ENCODE assay signal across 23 cellular contexts in genomic region chr1:103945774-103946173, GRCh38.
"Had no signal": no experiment of that assay in that cellular context is flagged by ENCODE, and none has a peak within 500 bp of the region (broad histone marks: within the 10 kb centered on the region; RNA-seq: fewer than 3 reads in every experiment).

No MANE protein-coding gene starts in this region.

- H3K36me3 Mint-ChIP-seq: activated CD8-positive, alpha-beta memory T cell treated with anti-CD3 and anti-CD28 coated beads, Interleukin-2, amount 10 ng/mL, durations not matched to agents 7 days and 5 days; activated naive CD4-positive, alpha-beta T cell treated with anti-CD3 and anti-CD28 coated beads, Interleukin-2, amount 50 U/mL, for 24 hours; immature natural killer cell; mesothelial cell of epicardium; naive thymus-derived CD8-positive, alpha-beta T cell; stimulated activated naive B cell treated with anti-CD40 and anti-IgM and Interleukin-4, amounts not matched to agents 10 μg/mL and 1 μg/mL and 100 μg/mL, for 72 hours had no signal

- H3K27ac Mint-ChIP-seq: activated CD4-positive, alpha-beta T cell treated with anti-CD3 and anti-CD28 coated beads, Interleukin-2, amount 10 ng/mL, durations not matched to agents 24 days and 14 days; activated CD8-positive, alpha-beta memory T cell treated with anti-CD3 and anti-CD28 coated beads, Interleukin-2, amount 10 ng/mL, durations not matched to agents 7 days and 5 days; activated CD8-positive, alpha-beta T cell treated with anti-CD3 and anti-CD28 coated beads for 36 hours; activated naive CD4-positive, alpha-beta T cell treated with anti-CD3 and anti-CD28 coated beads, Interleukin-2, amount 50 U/mL, for 24 hours; activated T-helper 1 cell treated with anti-CD3 and anti-CD28 coated beads, Interleukin-12 subunit alpha, Interleukin-12 subunit beta, Interleukin-2, Interleukin-4 antibody, amounts not matched to agents 30 ng/mL and 10 ng/mL and 1 ng/mL, durations not matched to agents 14 hours and 24 hours and 36 hours; endodermal cell; immature natural killer cell; mesothelial cell of epicardium; naive thymus-derived CD8-positive, alpha-beta T cell; progenitor cell of endocrine pancreas; stimulated activated naive B cell treated with anti-CD40 and anti-IgM and Interleukin-4, amounts not matched to agents 10 μg/mL and 1 μg/mL and 100 μg/mL, for 72 hours had no signal

- H3K4me3 ChIP-seq: body of pancreas, cardiac muscle cell, left ventricle myocardium inferior, transverse colon had no signal

- H3K36me3 ChIP-seq: cardiac muscle cell, left ventricle myocardium inferior, transverse colon had no signal

- DNase-seq: activated CD4-positive, alpha-beta T cell treated with anti-CD3 and anti-CD28 coated beads, Interleukin-2, amount 10 ng/mL, durations not matched to agents 24 days and 14 days; activated CD8-positive, alpha-beta memory T cell treated with anti-CD3 and anti-CD28 coated beads, Interleukin-2, amount 10 ng/mL, durations not matched to agents 7 days and 5 days; activated CD8-positive, alpha-beta T cell treated with anti-CD3 and anti-CD28 coated beads for 36 hours; activated gamma-delta T cell; activated T-cell treated with anti-CD3 and anti-CD28 coated beads for 4 hours; anterior cingulate cortex; body of pancreas; cortex of kidney; endodermal cell; immature natural killer cell; left ventricle myocardium inferior; naive thymus-derived CD8-positive, alpha-beta T cell; retina; stimulated activated CD4-positive, alpha-beta T cell treated with anti-CD3 and anti-CD28 coated beads, Interleukin-2, amount 100 ng/mL, for 48 hours; stimulated activated CD8-positive, alpha-beta memory T cell treated with anti-CD3 and anti-CD28 coated beads, Interleukin-4, amount 100 ng/mL, for 48 hours; stimulated activated naive B cell treated with anti-CD40 and anti-IgM and Interleukin-4, amounts not matched to agents 10 μg/mL and 1 μg/mL and 100 μg/mL, for 72 hours; T1000; transverse colon had no signal

- H3K9me3 ChIP-seq: body of pancreas, left ventricle myocardium inferior, transverse colon had no signal

- H3K27me3 ChIP-seq: body of pancreas, cardiac muscle cell, transverse colon had no signal

- H3K9me3 Mint-ChIP-seq: activated CD4-positive, alpha-beta T cell treated with anti-CD3 and anti-CD28 coated beads, Interleukin-2, amount 10 ng/mL, durations not matched to agents 24 days and 14 days; activated CD8-positive, alpha-beta T cell treated with anti-CD3 and anti-CD28 coated beads for 36 hours; activated naive CD4-positive, alpha-beta T cell treated with anti-CD3 and anti-CD28 coated beads, Interleukin-2, amount 50 U/mL, for 24 hours; activated T-helper 1 cell treated with anti-CD3 and anti-CD28 coated beads, Interleukin-12 subunit alpha, Interleukin-12 subunit beta, Interleukin-2, Interleukin-4 antibody, amounts not matched to agents 30 ng/mL and 10 ng/mL and 1 ng/mL, durations not matched to agents 14 hours and 24 hours and 36 hours; endodermal cell; mesothelial cell of epicardium; stimulated activated naive B cell treated with anti-CD40 and anti-IgM and Interleukin-4, amounts not matched to agents 10 μg/mL and 1 μg/mL and 100 μg/mL, for 72 hours had no signal

- H3K27ac ChIP-seq: body of pancreas, cardiac muscle cell, left ventricle myocardium inferior, transverse colon had no signal

- H3K4me1 ChIP-seq: body of pancreas, left ventricle myocardium inferior, transverse colon had no signal

- H3K27me3 Mint-ChIP-seq: activated CD4-positive, alpha-beta T cell treated with anti-CD3 and anti-CD28 coated beads, Interleukin-2, amount 10 ng/mL, durations not matched to agents 24 days and 14 days; activated CD8-positive, alpha-beta memory T cell treated with anti-CD3 and anti-CD28 coated beads, Interleukin-2, amount 10 ng/mL, durations not matched to agents 7 days and 5 days; activated CD8-positive, alpha-beta T cell treated with anti-CD3 and anti-CD28 coated beads for 36 hours; activated naive CD4-positive, alpha-beta T cell treated with anti-CD3 and anti-CD28 coated beads, Interleukin-2, amount 50 U/mL, for 24 hours; naive thymus-derived CD8-positive, alpha-beta T cell; progenitor cell of endocrine pancreas; stimulated activated naive B cell treated with anti-CD40 and anti-IgM and Interleukin-4, amounts not matched to agents 10 μg/mL and 1 μg/mL and 100 μg/mL, for 72 hours had no signal

- H3K4me3 Mint-ChIP-seq: activated CD4-positive, alpha-beta T cell treated with anti-CD3 and anti-CD28 coated beads, Interleukin-2, amount 10 ng/mL, durations not matched to agents 24 days and 14 days; activated CD8-positive, alpha-beta memory T cell treated with anti-CD3 and anti-CD28 coated beads, Interleukin-2, amount 10 ng/mL, durations not matched to agents 7 days and 5 days; activated CD8-positive, alpha-beta T cell treated with anti-CD3 and anti-CD28 coated beads for 36 hours; activated naive CD4-positive, alpha-beta T cell treated with anti-CD3 and anti-CD28 coated beads, Interleukin-2, amount 50 U/mL, for 24 hours; activated T-helper 1 cell treated with anti-CD3 and anti-CD28 coated beads, Interleukin-12 subunit alpha, Interleukin-12 subunit beta, Interleukin-2, Interleukin-4 antibody, amounts not matched to agents 30 ng/mL and 10 ng/mL and 1 ng/mL, durations not matched to agents 14 hours and 24 hours and 36 hours; endodermal cell; immature natural killer cell; mesothelial cell of epicardium; naive thymus-derived CD8-positive, alpha-beta T cell; stimulated activated naive B cell treated with anti-CD40 and anti-IgM and Interleukin-4, amounts not matched to agents 10 μg/mL and 1 μg/mL and 100 μg/mL, for 72 hours had no signal

- H3K4me1 Mint-ChIP-seq: activated CD4-positive, alpha-beta T cell treated with anti-CD3 and anti-CD28 coated beads, Interleukin-2, amount 10 ng/mL, durations not matched to agents 24 days and 14 days; activated CD8-positive, alpha-beta memory T cell treated with anti-CD3 and anti-CD28 coated beads, Interleukin-2, amount 10 ng/mL, durations not matched to agents 7 days and 5 days; activated naive CD4-positive, alpha-beta T cell treated with anti-CD3 and anti-CD28 coated beads, Interleukin-2, amount 50 U/mL, for 24 hours; immature natural killer cell; naive thymus-derived CD8-positive, alpha-beta T cell; stimulated activated naive B cell treated with anti-CD40 and anti-IgM and Interleukin-4, amounts not matched to agents 10 μg/mL and 1 μg/mL and 100 μg/mL, for 72 hours had no signal
